Comparison of ENCODE assay signal across 1 cellular context in genomic region chr14:51546603-51547258, GRCh38.
TF ChIP-seq lines count a peak whose summit lies in the region.

No MANE protein-coding gene starts in this region.

TF ChIP-seq in HepG2, 621 proteins besides CTCF, POLR2A, EP300 and RAD21 (continued from another document):
- TF ChIP-seq PBX2 (CRISPR knock-in tag; IDR thresholded peaks at IDR 0.05) (no peak), HOXA3 (CRISPR knock-in tag; IDR thresholded peaks at IDR 0.05) (no peak), TP53 (CRISPR knock-in tag; conservative IDR thresholded peaks at IDR 0.05) (no peak), ZNF510 (CRISPR knock-in tag; IDR thresholded peaks at IDR 0.05; ENCODE audit: low read depth) (no peak), ZBTB7A (CRISPR knock-in tag; IDR thresholded peaks at IDR 0.05) (no peak), SOX5 (CRISPR knock-in tag; IDR thresholded peaks at IDR 0.05; ENCODE audit: borderline replicate concordance) (no peak), MIER2 (CRISPR knock-in tag; IDR thresholded peaks at IDR 0.05) (no peak)
- TF ChIP-seq, protein P1, sequence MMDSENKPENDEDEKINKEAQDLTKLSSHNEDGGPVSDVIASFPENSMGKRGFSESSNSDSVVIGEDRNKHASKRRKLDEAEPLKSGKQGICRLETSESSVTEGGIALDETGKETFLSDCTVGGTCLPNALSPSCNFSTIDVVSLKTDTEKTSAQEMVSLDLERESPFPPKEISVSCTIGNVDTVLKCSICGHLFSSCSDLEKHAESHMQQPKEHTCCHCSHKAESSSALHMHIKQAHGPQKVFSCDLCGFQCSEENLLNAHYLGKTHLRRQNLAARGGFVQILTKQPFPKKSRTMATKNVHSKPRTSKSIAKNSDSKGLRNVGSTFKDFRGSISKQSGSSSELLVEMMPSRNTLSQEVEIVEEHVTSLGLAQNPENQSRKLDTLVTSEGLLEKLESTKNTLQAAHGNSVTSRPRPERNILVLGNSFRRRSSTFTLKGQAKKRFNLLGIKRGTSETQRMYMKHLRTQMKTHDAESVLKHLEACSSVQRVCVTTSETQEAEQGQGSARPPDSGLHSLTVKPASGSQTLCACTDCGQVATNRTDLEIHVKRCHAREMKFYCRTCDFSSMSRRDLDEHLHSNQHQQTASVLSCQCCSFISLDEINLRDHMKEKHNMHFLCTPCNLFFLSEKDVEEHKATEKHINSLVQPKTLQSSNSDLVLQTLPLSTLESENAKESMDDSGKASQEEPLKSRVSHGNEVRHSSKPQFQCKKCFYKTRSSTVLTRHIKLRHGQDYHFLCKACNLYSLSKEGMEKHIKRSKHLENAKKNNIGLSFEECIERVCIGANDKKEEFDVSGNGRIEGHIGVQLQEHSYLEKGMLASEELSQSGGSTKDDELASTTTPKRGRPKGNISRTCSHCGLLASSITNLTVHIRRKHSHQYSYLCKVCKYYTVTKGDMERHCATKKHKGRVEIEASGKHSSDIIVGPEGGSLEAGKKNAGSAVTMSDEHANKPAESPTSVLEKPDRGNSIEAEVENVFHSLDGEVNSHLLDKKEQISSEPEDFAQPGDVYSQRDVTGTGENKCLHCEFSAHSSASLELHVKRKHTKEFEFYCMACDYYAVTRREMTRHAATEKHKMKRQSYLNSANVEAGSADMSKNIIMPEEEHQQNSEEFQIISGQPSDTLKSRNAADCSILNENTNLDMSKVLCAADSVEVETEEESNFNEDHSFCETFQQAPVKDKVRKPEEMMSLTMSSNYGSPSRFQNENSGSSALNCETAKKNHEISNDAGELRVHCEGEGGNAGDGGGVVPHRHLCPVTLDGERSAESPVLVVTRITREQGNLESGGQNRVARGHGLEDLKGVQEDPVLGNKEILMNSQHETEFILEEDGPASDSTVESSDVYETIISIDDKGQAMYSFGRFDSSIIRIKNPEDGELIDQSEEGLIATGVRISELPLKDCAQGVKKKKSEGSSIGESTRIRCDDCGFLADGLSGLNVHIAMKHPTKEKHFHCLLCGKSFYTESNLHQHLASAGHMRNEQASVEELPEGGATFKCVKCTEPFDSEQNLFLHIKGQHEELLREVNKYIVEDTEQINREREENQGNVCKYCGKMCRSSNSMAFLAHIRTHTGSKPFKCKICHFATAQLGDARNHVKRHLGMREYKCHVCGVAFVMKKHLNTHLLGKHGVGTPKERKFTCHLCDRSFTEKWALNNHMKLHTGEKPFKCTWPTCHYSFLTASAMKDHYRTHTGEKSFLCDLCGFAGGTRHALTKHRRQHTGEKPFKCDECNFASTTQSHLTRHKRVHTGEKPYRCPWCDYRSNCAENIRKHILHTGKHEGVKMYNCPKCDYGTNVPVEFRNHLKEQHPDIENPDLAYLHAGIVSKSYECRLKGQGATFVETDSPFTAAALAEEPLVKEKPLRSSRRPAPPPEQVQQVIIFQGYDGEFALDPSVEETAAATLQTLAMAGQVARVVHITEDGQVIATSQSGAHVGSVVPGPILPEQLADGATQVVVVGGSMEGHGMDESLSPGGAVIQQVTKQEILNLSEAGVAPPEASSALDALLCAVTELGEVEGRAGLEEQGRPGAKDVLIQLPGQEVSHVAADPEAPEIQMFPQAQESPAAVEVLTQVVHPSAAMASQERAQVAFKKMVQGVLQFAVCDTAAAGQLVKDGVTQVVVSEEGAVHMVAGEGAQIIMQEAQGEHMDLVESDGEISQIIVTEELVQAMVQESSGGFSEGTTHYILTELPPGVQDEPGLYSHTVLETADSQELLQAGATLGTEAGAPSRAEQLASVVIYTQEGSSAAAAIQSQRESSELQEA (CRISPR knock-in tag; IDR thresholded peaks at IDR 0.05; ENCODE audit: not compliant biosample characterization), result no peak
